In genomic region chr19:40800339-40800996, GRCh38 we compare ENCODE assay signal across 8 cellular contexts. TPM values are rescaled to one million over a fixed set of nuclear protein-coding genes. Genes with fewer than 3 reads are reported as not detected.
A peak's percentile ranks its signal among the peaks of the same experiment; 100 is the strongest.
DNase-seq lines count a peak whose midpoint lies in the region; ATAC-seq, FAIRE-seq and TF ChIP-seq lines count a peak whose summit lies in the region.

No MANE protein-coding gene starts in this region.

- H3K9me1 ChIP-seq in endothelial cell of umbilical vein (replicated peaks; ENCODE audit: control insufficient read depth, extremely low read depth, insufficient read depth, low read length), result no peaks in the 10 kb centered on the region

- H3K79me2 ChIP-seq in endothelial cell of umbilical vein (ENCODE audit: control insufficient read depth, insufficient read depth, low read length), result peaks cover 60% of the 10 kb centered on the region

- no peak for FAIRE-seq in endothelial cell of umbilical vein (lab: Jason Lieb, UNC)
- FAIRE-seq in frontal cortex (lab: Jason Lieb, UNC), result no peak

- TF ChIP-seq POLR2A in endothelial cell of umbilical vein (IDR thresholded peaks at IDR 0.05; ENCODE audit: low read depth, low read length) (no peak), ovary (IDR thresholded peaks at IDR 0.05) (no peak)

- TF ChIP-seq EP300 in ovary (IDR thresholded peaks at IDR 0.05), result no peak

- CTCF ChIA-PET in CD8-positive, alpha-beta memory T cell (lab: Charles Lee), result no interaction called here
- CTCF ChIA-PET in endothelial cell of umbilical vein (lab: Charles Lee), result interaction anchor here (0.6 kb wide), 1 partner anchor 27 kb away, joined by 3 read pairs; no protein-coding TSS in a partner anchor

- dilution Hi-C loops in endothelial cell of umbilical vein (cut with MboI; ENCODE audit: extremely low pct_ligation_motif_present, low sequenced_read_pairs), result no loop called here

- H4K20me1 ChIP-seq in endothelial cell of umbilical vein (replicated peaks; ENCODE audit: control insufficient read depth, extremely low read depth, insufficient read depth, low read length), result no peaks in the 10 kb centered on the region

- POLR2A ChIA-PET in CD8-positive, alpha-beta memory T cell (lab: Charles Lee), result interaction anchor here (3.9 kb wide), 1 partner anchor 23 kb away, joined by 72 read pairs; the partner anchor contains the start of gene RAB4B
- POLR2A ChIA-PET in endothelial cell of umbilical vein (lab: Charles Lee), result interaction anchor here (4.5 kb wide), 1 partner anchor 22 kb away, joined by 23 read pairs; the partner anchor contains the start of gene RAB4B

- peaks cover 56 to 72% (median 62%) of the 10 kb centered on the region in 3 donors for H3K4me1 Mint-ChIP-seq in CD8-positive, alpha-beta memory T cell

- BruUV-seq in endothelial cell of umbilical vein (replicated peaks; lab: Mats Ljungman, UMichigan), result no TSS peak

- H3K27me3 ChIP-seq in CD8-positive, alpha-beta memory T cell (ENCODE audit: insufficient read depth, low read length, poor library complexity, severe bottlenecking), result no peaks in the 10 kb centered on the region
- H3K27me3 ChIP-seq in SJCRH30, result no peaks in the 10 kb centered on the region
- H3K27me3 ChIP-seq in endothelial cell of umbilical vein (ENCODE audit: control insufficient read depth in 2 of 2, insufficient read depth in 2 of 2, low read length in 2 of 2), result no peaks in the 10 kb centered on the region
- H3K27me3 ChIP-seq in ovary, result no peaks in the 10 kb centered on the region

- peaks cover 0 to 57% (median 3%) of the 10 kb centered on the region in 3 donors for H3K36me3 Mint-ChIP-seq in CD8-positive, alpha-beta memory T cell

- peak overlapping the region; percentile 81 for H3K27ac ChIP-seq in CD8-positive, alpha-beta memory T cell (ENCODE audit: low read depth, low read length)
- H3K27ac ChIP-seq in SJCRH30, result no peak overlapping the region
- peak overlapping the region; percentile 13 for H3K27ac ChIP-seq in endothelial cell of umbilical vein (ENCODE audit: insufficient read depth, low read depth, low read length)
- H3K27ac ChIP-seq in ovary, result peak overlapping the region; percentile 78 to 85

- peak overlapping the region; percentile 81 for H3K4me2 ChIP-seq in endothelial cell of umbilical vein (ENCODE audit: insufficient read depth, low read length)

- DNase-seq in CD8-positive, alpha-beta memory T cell, result peak in 1 of 5 donors; percentile 22
- DNase-seq in SJCRH30, result no peak
- no peak for DNase-seq in endothelial cell of umbilical vein (ENCODE audit: low read depth, low spot score)
- DNase-seq in ovary, result no peak
- DNase-seq in glomerular visceral epithelial cell (ENCODE audit: extremely low spot score), result no peak
- no peak for DNase-seq in mesenteric fat pad (ENCODE audit: low spot score)
- no peak for DNase-seq in frontal cortex (ENCODE audit: low spot score in 2 of 2)
- no peak for DNase-seq in omental fat pad (ENCODE audit: low spot score)

- H3K27me3 Mint-ChIP-seq in CD8-positive, alpha-beta memory T cell, result no peaks in the 10 kb centered on the region

- H3K9me3 ChIP-seq in CD8-positive, alpha-beta memory T cell (ENCODE audit: low read length), result no peaks in the 10 kb centered on the region
- no peaks in the 10 kb centered on the region for H3K9me3 ChIP-seq in SJCRH30 (replicated peaks)
- H3K9me3 ChIP-seq in endothelial cell of umbilical vein (replicated peaks; ENCODE audit: control insufficient read depth, insufficient read depth, low read length), result no peaks in the 10 kb centered on the region
- H3K9me3 ChIP-seq in ovary, result no peaks in the 10 kb centered on the region

- H3K4me1 ChIP-seq in CD8-positive, alpha-beta memory T cell (ENCODE audit: insufficient read depth, low read length), result peaks cover 64% of the 10 kb centered on the region
- H3K4me1 ChIP-seq in SJCRH30 (no peaks in the 10 kb centered on the region), endothelial cell of umbilical vein (ENCODE audit: control insufficient read depth, extremely low read depth, insufficient read depth, low read length) (peaks cover 63% of the 10 kb centered on the region), ovary (ENCODE audit: insufficient read depth) (peaks cover 47% of the 10 kb centered on the region)

- H3K9ac ChIP-seq in endothelial cell of umbilical vein (replicated peaks; ENCODE audit: extremely low read depth, insufficient read depth, low read length), result peak overlapping the region; percentile 61

- peak overlapping the region; percentile 85 to 100 (median 95) for H3K27ac Mint-ChIP-seq in CD8-positive, alpha-beta memory T cell

- peaks cover 8% of the 10 kb centered on the region for H3K36me3 ChIP-seq in CD8-positive, alpha-beta memory T cell (ENCODE audit: insufficient read depth, low read length)
- peaks cover 27% of the 10 kb centered on the region for H3K36me3 ChIP-seq in SJCRH30
- H3K36me3 ChIP-seq in endothelial cell of umbilical vein (ENCODE audit: control insufficient read depth in 2 of 2, extremely low read depth in 1 of 2, insufficient read depth in 2 of 2, low read length in 2 of 2), result peaks cover 0 to 22% of the 10 kb centered on the region in 2 experiments
- H3K36me3 ChIP-seq in ovary, result no peaks in the 10 kb centered on the region

- WGBS in ovary, 3 donors, result 31 to 48% (median 36%) methylated on average over 27 of the region's 27 CpGs

- H2AFZ ChIP-seq in endothelial cell of umbilical vein (ENCODE audit: low read depth, low read length), result no peak overlapping the region

- TF ChIP-seq CTCF in endothelial cell of umbilical vein (IDR thresholded peaks at IDR 0.05; ENCODE audit: extremely low read depth in 1 of 2, insufficient read depth in 1 of 2, low read depth in 1 of 2, low read length in 2 of 2), result no peak
- TF ChIP-seq CTCF in ovary (IDR thresholded peaks at IDR 0.05), result no peak
- no peak for TF ChIP-seq CTCF in omental fat pad (IDR thresholded peaks at IDR 0.05)

- ATAC-seq in omental fat pad (ENCODE audit: low FRiP score), result no peak

- no peaks in the 10 kb centered on the region for H3K9me3 Mint-ChIP-seq in CD8-positive, alpha-beta memory T cell

- peak overlapping the region; percentile 66 for H3K4me3 ChIP-seq in CD8-positive, alpha-beta memory T cell (ENCODE audit: low read length)
- H3K4me3 ChIP-seq in SJCRH30 (peak overlapping the region; percentile 63), endothelial cell of umbilical vein (replicated peaks in 1 of 3; ENCODE audit: insufficient read depth in 1 of 3, low read depth in 1 of 3, low read length in 3 of 3) (peak overlapping the region; percentile 71 to 86 (median 76)), ovary (peak overlapping the region; percentile 79)

- peak overlapping the region; percentile 91 to 98 (median 95) for H3K4me3 Mint-ChIP-seq in CD8-positive, alpha-beta memory T cell

- intact Hi-C loops in endothelial cell of umbilical vein (cut with micrococcal nuclease) (loop anchor here (10.0 kb wide), 1 partner anchor 356 kb away; the partner anchor contains the start of gene SERTAD3), ovary (cut with DNase I) (loop anchor here in 3 of 4 donors (5.0 to 10.0 kb wide), 3 partner anchors 48 to 138 kb away; partner anchors contain the start of genes COQ8B (in 2 of the 3), ITPKC (in 2 of the 3), ACTMAP (in 1 of the 3) and SNRPA (in 1 of the 3))

RNA-seq across cellular contexts. Expression of gene EGLN2, which starts 1.5 kb away (rescaled TPM):
- total RNA-seq in CD8-positive, alpha-beta memory T cell, result 100 to 1,000 TPM; 101 to 103 TPM
- polyA plus RNA-seq in CD8-positive, alpha-beta memory T cell, result 174 TPM
- 55.7 and 56.2 TPM in 2 replicates for total RNA-seq in SJCRH30 (2014; rRNA removed; shearing (Covaris generic))
- total RNA-seq in endothelial cell of umbilical vein, result 147 and 152 TPM in 2 replicates
- polyA plus RNA-seq in endothelial cell of umbilical vein, result 118 and 124 TPM in 2 replicates
- 80.4 and 91.9 TPM in 2 replicates for polyA plus RNA-seq in endothelial cell of umbilical vein (2011; cell fraction: cytosol; rRNA removed)
- polyA plus RNA-seq in endothelial cell of umbilical vein (2011; cell fraction: nucleus; rRNA removed), result 123 and 143 TPM in 2 replicates
- 86.6 and 112 TPM in 2 replicates for polyA plus RNA-seq in endothelial cell of umbilical vein (2012)
- polyA minus RNA-seq in endothelial cell of umbilical vein, result 78.4 and 83.3 TPM in 2 replicates
- 43.2 TPM for polyA minus RNA-seq in endothelial cell of umbilical vein (2011; cell fraction: cytosol; rRNA and poly(A)+ RNA removed)
- polyA minus RNA-seq in endothelial cell of umbilical vein (2011; cell fraction: nucleus; rRNA and poly(A)+ RNA removed), result 57.4 and 84.2 TPM in 2 replicates
- 100 to 1,000 TPM in 4 of 7 donors, 10 to 100 TPM in 3; 61.5 to 121 (median 102) TPM for total RNA-seq in ovary
- polyA plus RNA-seq in ovary, result 10 to 100 TPM; 43.6 to 82.7 TPM
- total RNA-seq in mesenteric fat pad, result 113 TPM
- total RNA-seq in frontal cortex, result 46.5 TPM
- total RNA-seq in omental fat pad, result 100 to 1,000 TPM in 2 of 4 donors, 10 to 100 TPM in 2; 91.6 to 107 (median 101) TPM

RNA-seq across cellular contexts. Expression of gene RAB4B, which starts 22.4 kb away (rescaled TPM):
- 10 to 100 TPM; 24.2 to 27.2 TPM for total RNA-seq in CD8-positive, alpha-beta memory T cell
- polyA plus RNA-seq in CD8-positive, alpha-beta memory T cell, result 95.2 TPM
- 10.5 and 11.1 TPM in 2 replicates for total RNA-seq in SJCRH30 (2014; rRNA removed; shearing (Covaris generic))
- 31.4 and 33.6 TPM in 2 replicates for total RNA-seq in endothelial cell of umbilical vein
- polyA plus RNA-seq in endothelial cell of umbilical vein, result 61.0 and 65.8 TPM in 2 replicates
- 29.4 and 45.5 TPM in 2 replicates for polyA plus RNA-seq in endothelial cell of umbilical vein (2011; cell fraction: cytosol; rRNA removed)
- 49.5 and 51.2 TPM in 2 replicates for polyA plus RNA-seq in endothelial cell of umbilical vein (2011; cell fraction: nucleus; rRNA removed)
- 17.4 and 40.2 TPM in 2 replicates for polyA plus RNA-seq in endothelial cell of umbilical vein (2012)
- polyA minus RNA-seq in endothelial cell of umbilical vein, result 17.0 and 27.0 TPM in 2 replicates
- polyA minus RNA-seq in endothelial cell of umbilical vein (2011; cell fraction: cytosol; rRNA and poly(A)+ RNA removed), result 1.5 TPM
- 6.0 and 9.6 TPM in 2 replicates for polyA minus RNA-seq in endothelial cell of umbilical vein (2011; cell fraction: nucleus; rRNA and poly(A)+ RNA removed)
- 10 to 100 TPM in 6 of 7 donors, 1 to 10 TPM in 1; 9.1 to 32.9 (median 19.3) TPM for total RNA-seq in ovary
- 10 to 100 TPM in 1 of 2 donors, 1 to 10 TPM in 1; 6.5 to 18.9 TPM for polyA plus RNA-seq in ovary
- total RNA-seq in mesenteric fat pad, result 26.9 TPM
- 6.1 TPM for total RNA-seq in frontal cortex
- total RNA-seq in omental fat pad, result 10 to 100 TPM; 20.0 to 37.0 (median 21.7) TPM

RNA-seq across cellular contexts. Expression of gene MIA, which starts 25.1 kb away (rescaled TPM):
- 1 to 10 TPM in 1 of 2 experiments, under 1 TPM in 1; 0.89 to 1.1 TPM for total RNA-seq in CD8-positive, alpha-beta memory T cell
- not detected for polyA plus RNA-seq in CD8-positive, alpha-beta memory T cell
- total RNA-seq in SJCRH30 (2014; rRNA removed; shearing (Covaris generic)), result 0.66 TPM in 1 of 2 replicates, not detected in the other
- not detected in 2 replicates for total RNA-seq in endothelial cell of umbilical vein
- 0.32 TPM in 1 of 2 replicates, not detected in the other for polyA plus RNA-seq in endothelial cell of umbilical vein
- polyA plus RNA-seq in endothelial cell of umbilical vein (2011; cell fraction: cytosol; rRNA removed), result not detected in 2 replicates
- 0.77 and 0.84 TPM in 2 replicates for polyA plus RNA-seq in endothelial cell of umbilical vein (2011; cell fraction: nucleus; rRNA removed)
- polyA plus RNA-seq in endothelial cell of umbilical vein (2012), result not detected in 2 replicates
- 2.5 TPM in 1 of 2 replicates, not detected in the other for polyA minus RNA-seq in endothelial cell of umbilical vein
- polyA minus RNA-seq in endothelial cell of umbilical vein (2011; cell fraction: cytosol; rRNA and poly(A)+ RNA removed), result not detected
- polyA minus RNA-seq in endothelial cell of umbilical vein (2011; cell fraction: nucleus; rRNA and poly(A)+ RNA removed), result not detected in 2 replicates
- 1 to 10 TPM in 5 of 7 donors, not detected in 2; 1.7 to 3.9 (median 2.6) TPM for total RNA-seq in ovary
- polyA plus RNA-seq in ovary, result 1 to 10 TPM in 1 of 2 donors, not detected in 1; 1.9 TPM
- total RNA-seq in mesenteric fat pad, result not detected
- total RNA-seq in frontal cortex, result not detected
- not detected for total RNA-seq in omental fat pad

RNA-seq across cellular contexts. Expression of gene SNRPA, which starts 49.5 kb away (rescaled TPM):
- total RNA-seq in CD8-positive, alpha-beta memory T cell, result 100 to 1,000 TPM; 202 TPM
- 89.5 TPM for polyA plus RNA-seq in CD8-positive, alpha-beta memory T cell
- total RNA-seq in SJCRH30 (2014; rRNA removed; shearing (Covaris generic)), result 181 and 208 TPM in 2 replicates
- 131 and 139 TPM in 2 replicates for total RNA-seq in endothelial cell of umbilical vein
- polyA plus RNA-seq in endothelial cell of umbilical vein, result 84.6 and 109 TPM in 2 replicates
- 94.6 and 112 TPM in 2 replicates for polyA plus RNA-seq in endothelial cell of umbilical vein (2011; cell fraction: cytosol; rRNA removed)
- 126 and 180 TPM in 2 replicates for polyA plus RNA-seq in endothelial cell of umbilical vein (2011; cell fraction: nucleus; rRNA removed)
- 81.0 and 91.1 TPM in 2 replicates for polyA plus RNA-seq in endothelial cell of umbilical vein (2012)
- polyA minus RNA-seq in endothelial cell of umbilical vein, result 192 and 213 TPM in 2 replicates
- polyA minus RNA-seq in endothelial cell of umbilical vein (2011; cell fraction: cytosol; rRNA and poly(A)+ RNA removed), result 179 TPM
- polyA minus RNA-seq in endothelial cell of umbilical vein (2011; cell fraction: nucleus; rRNA and poly(A)+ RNA removed), result 73.6 and 91.5 TPM in 2 replicates
- 10 to 100 TPM; 48.9 to 80.7 (median 72.4) TPM for total RNA-seq in ovary
- polyA plus RNA-seq in ovary, result 10 to 100 TPM; 56.4 to 83.9 TPM
- 41.3 TPM for total RNA-seq in mesenteric fat pad
- total RNA-seq in frontal cortex, result 23.6 TPM
- total RNA-seq in omental fat pad, result 10 to 100 TPM; 34.8 to 46.8 (median 41.0) TPM

RNA-seq across cellular contexts. Expression of gene CYP2A6, which starts 49.8 kb away (rescaled TPM):
- not detected for total RNA-seq in CD8-positive, alpha-beta memory T cell
- not detected for polyA plus RNA-seq in CD8-positive, alpha-beta memory T cell
- total RNA-seq in SJCRH30 (2014; rRNA removed; shearing (Covaris generic)), result not detected in 2 replicates
- total RNA-seq in endothelial cell of umbilical vein, result not detected in 2 replicates
- polyA plus RNA-seq in endothelial cell of umbilical vein, result not detected in 2 replicates
- not detected in 2 replicates for polyA plus RNA-seq in endothelial cell of umbilical vein (2011; cell fraction: cytosol; rRNA removed)
- polyA plus RNA-seq in endothelial cell of umbilical vein (2011; cell fraction: nucleus; rRNA removed), result not detected in 2 replicates
- polyA plus RNA-seq in endothelial cell of umbilical vein (2012), result not detected in 2 replicates
- not detected in 2 replicates for polyA minus RNA-seq in endothelial cell of umbilical vein
- polyA minus RNA-seq in endothelial cell of umbilical vein (2011; cell fraction: cytosol; rRNA and poly(A)+ RNA removed), result not detected
- polyA minus RNA-seq in endothelial cell of umbilical vein (2011; cell fraction: nucleus; rRNA and poly(A)+ RNA removed), result not detected in 2 replicates
- total RNA-seq in ovary, result 1 to 10 TPM in 4 of 7 donors, under 1 TPM in 3; 0.25 to 2.7 (median 1.2) TPM
- polyA plus RNA-seq in ovary, result 1 to 10 TPM; 1.2 to 3.4 TPM
- 0.48 TPM for total RNA-seq in mesenteric fat pad
- total RNA-seq in frontal cortex, result not detected
- under 1 TPM in 1 of 4 donors, not detected in 3; 0.36 TPM for total RNA-seq in omental fat pad
